20 cellular contexts compared by ENCODE assay signal in genomic region chrX:130637591-130637990, GRCh38.
A peak's percentile ranks its signal among the peaks of the same experiment; 100 is the strongest.
DNase-seq lines count a peak whose midpoint lies in the region; FAIRE-seq and TF ChIP-seq lines count a peak whose summit lies in the region.
"Had no signal": no experiment of that assay in that cellular context is flagged by ENCODE, and none has a peak within 500 bp of the region (broad histone marks: within the 10 kb centered on the region; RNA-seq: fewer than 3 reads in every experiment).

No MANE protein-coding gene starts in this region.

- no peaks in the 10 kb centered on the region for H3K27me3 Mint-ChIP-seq in activated T-helper 2 cell treated with anti-CD3 and anti-CD28 coated beads, Interferon-gamma antibody, Interleukin-2, Interleukin-4, amounts not matched to agents 10 μg/mL and 5 μg/mL and 100 μg/mL, durations not matched to agents 14 hours and 24 hours and 36 hours (ENCODE audit: low read depth)
- H3K27me3 Mint-ChIP-seq: T-helper 17 cell had no signal

- no peaks in the 10 kb centered on the region for H3K9me3 Mint-ChIP-seq in activated T-helper 2 cell treated with anti-CD3 and anti-CD28 coated beads, Interferon-gamma antibody, Interleukin-2, Interleukin-4, amounts not matched to agents 10 μg/mL and 5 μg/mL and 100 μg/mL, durations not matched to agents 14 hours and 24 hours and 36 hours
- H3K9me3 Mint-ChIP-seq: H9; stimulated activated naive B cell treated with anti-CD40 and anti-IgM and Interleukin-4, amounts not matched to agents 10 μg/mL and 1 μg/mL and 100 μg/mL, for 72 hours had no signal

- intact Hi-C loops in activated T-helper 2 cell treated with anti-CD3 and anti-CD28 coated beads, Interferon-gamma antibody, Interleukin-2, Interleukin-4, amounts not matched to agents 10 μg/mL and 5 μg/mL and 100 μg/mL, durations not matched to agents 14 hours and 24 hours and 36 hours (cut with micrococcal nuclease) = no loop called here

- no peak overlapping the region for H3K4me3 Mint-ChIP-seq in activated T-helper 2 cell treated with anti-CD3 and anti-CD28 coated beads, Interferon-gamma antibody, Interleukin-2, Interleukin-4, amounts not matched to agents 10 μg/mL and 5 μg/mL and 100 μg/mL, durations not matched to agents 14 hours and 24 hours and 36 hours (ENCODE audit: low read depth)
- H3K4me3 Mint-ChIP-seq: H9; stimulated activated naive B cell treated with anti-CD40 and anti-IgM and Interleukin-4, amounts not matched to agents 10 μg/mL and 1 μg/mL and 100 μg/mL, for 72 hours; T-helper 17 cell had no signal

- H3K4me3 ChIP-seq in astrocyte of the cerebellum (ENCODE audit: low read depth, low read length) = no peak overlapping the region
- H3K4me3 ChIP-seq: left ventricle myocardium inferior, mucosa of descending colon, PC-9, tibial artery had no signal

- H3K4me1 Mint-ChIP-seq in activated T-helper 2 cell treated with anti-CD3 and anti-CD28 coated beads, Interferon-gamma antibody, Interleukin-2, Interleukin-4, amounts not matched to agents 10 μg/mL and 5 μg/mL and 100 μg/mL, durations not matched to agents 14 hours and 24 hours and 36 hours (ENCODE audit: low read depth) = peaks cover 2% of the 10 kb centered on the region
- H3K4me1 Mint-ChIP-seq: stimulated activated naive B cell treated with anti-CD40 and anti-IgM and Interleukin-4, amounts not matched to agents 10 μg/mL and 1 μg/mL and 100 μg/mL, for 72 hours had no signal

- FAIRE-seq in GM19239 (lab: Jason Lieb, UNC) = peak; percentile 23
- FAIRE-seq in H54 (lab: Jason Lieb, UNC) = no peak
- FAIRE-seq in GM12892 (lab: Jason Lieb, UNC) = no peak
- FAIRE-seq: HepG2 had no signal

- no peak overlapping the region for H3K27ac Mint-ChIP-seq in activated T-helper 2 cell treated with anti-CD3 and anti-CD28 coated beads, Interferon-gamma antibody, Interleukin-2, Interleukin-4, amounts not matched to agents 10 μg/mL and 5 μg/mL and 100 μg/mL, durations not matched to agents 14 hours and 24 hours and 36 hours
- H3K27ac Mint-ChIP-seq: stimulated activated naive B cell treated with anti-CD40 and anti-IgM and Interleukin-4, amounts not matched to agents 10 μg/mL and 1 μg/mL and 100 μg/mL, for 72 hours; T-helper 17 cell had no signal

- no peak for TF ChIP-seq CTCF in astrocyte of the cerebellum (IDR thresholded peaks at IDR 0.05; ENCODE audit: low read depth, low read length, missing control alignments)

- TF ChIP-seq POLR2A in H54 (IDR thresholded peaks at IDR 0.05; ENCODE audit: low read depth, low read length) = no peak
- TF ChIP-seq POLR2A in GM12892 (IDR thresholded peaks at IDR 0.05; ENCODE audit: low read depth, low read length) = no peak

- H3K36me3 Mint-ChIP-seq in activated T-helper 2 cell treated with anti-CD3 and anti-CD28 coated beads, Interferon-gamma antibody, Interleukin-2, Interleukin-4, amounts not matched to agents 10 μg/mL and 5 μg/mL and 100 μg/mL, durations not matched to agents 14 hours and 24 hours and 36 hours (ENCODE audit: low read depth) = no peaks in the 10 kb centered on the region

- in situ Hi-C loops in astrocyte of the cerebellum (cut with HindIII; ENCODE audit: low sequenced_read_pairs) = no loop called here

- DNase-seq in GM19239 (ENCODE audit: insufficient read length, low spot score) (no peak), astrocyte of the cerebellum (ENCODE audit: low read depth) (peak; percentile 20), fibroblast of the conjunctiva (ENCODE audit: low read depth) (peak; percentile 14), H54 (ENCODE audit: insufficient read length, low spot score) (no peak), GM12892 (ENCODE audit: insufficient read length) (no peak), GM19238 (ENCODE audit: insufficient read length, low spot score) (no peak)
- DNase-seq in activated T-helper 2 cell treated with anti-CD3 and anti-CD28 coated beads, Interferon-gamma antibody, Interleukin-2, Interleukin-4, amounts not matched to agents 10 μg/mL and 5 μg/mL and 100 μg/mL, durations not matched to agents 14 hours and 24 hours and 36 hours (ENCODE audit: low spot score) = no peak
- DNase-seq: activated CD4-positive, alpha-beta T cell treated with anti-CD3 and anti-CD28 coated beads, Interleukin-2, amount 50 U/mL, for 1 hour; activated gamma-delta T cell; cortex of kidney; H9; left ventricle myocardium inferior; mucosa of descending colon; NCI-H774; PC-9; right cardiac atrium; stimulated activated naive B cell treated with anti-CD40 and anti-IgM and Interleukin-4, amounts not matched to agents 10 μg/mL and 1 μg/mL and 100 μg/mL, for 72 hours; T-helper 17 cell; tibial artery had no signal

Comparison
In these comparisons a context has a peak if more than half of its experiments do, and no peak if none do; other contexts are left out.
1. DNase-seq: peak in astrocyte of the cerebellum (single experiment) and fibroblast of the conjunctiva (single experiment); none in GM19239 (single experiment), H54 (single experiment), GM12892 (single experiment), activated T-helper 2 cell treated with anti-CD3 and anti-CD28 coated beads, Interferon-gamma antibody, Interleukin-2, Interleukin-4, amounts not matched to agents 10 μg/mL and 5 μg/mL and 100 μg/mL, durations not matched to agents 14 hours and 24 hours and 36 hours (single experiment) and GM19238 (single experiment).